20 cellular contexts compared by ENCODE assay signal in the genomic region with DNA sequence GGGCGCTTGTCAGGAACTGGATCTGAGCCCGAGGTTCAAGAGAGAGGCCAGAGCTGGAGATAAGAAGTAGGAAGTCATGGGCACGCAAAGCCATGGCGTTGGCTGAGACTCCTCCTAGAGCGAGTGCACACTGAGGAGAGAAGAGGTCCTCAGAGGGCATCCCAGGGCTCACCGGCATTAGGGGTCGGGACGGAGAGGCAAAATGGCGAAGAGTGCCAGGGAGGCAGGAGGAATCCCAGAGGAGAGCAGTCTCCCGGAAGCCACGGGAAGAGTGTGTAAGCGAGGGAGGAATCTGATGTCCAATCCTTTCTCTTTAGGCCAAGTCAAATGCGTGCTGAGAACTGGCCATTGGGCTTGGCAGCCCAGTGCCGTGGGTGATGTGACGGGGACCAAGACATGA. TPM values are rescaled to one million over a fixed set of nuclear protein-coding genes. Genes with fewer than 3 reads are reported as not detected.
DNase-seq lines count a peak whose midpoint lies in the region; ATAC-seq and TF ChIP-seq lines count a peak whose summit lies in the region.
"Had no signal": no experiment of that assay in that cellular context is flagged by ENCODE, and none has a peak within 500 bp of the region (broad histone marks: within the 10 kb centered on the region; RNA-seq: fewer than 3 reads in every experiment).

No MANE protein-coding gene starts in this region.

- H3K4me3 ChIP-seq in OCI-LY7 (ENCODE audit: low read depth, low read length, poor library complexity, severe bottlenecking): no peak overlapping the region
- no peak overlapping the region for H3K4me3 ChIP-seq in right cardiac atrium (ENCODE audit: low read length)
- no peak overlapping the region for H3K4me3 ChIP-seq in Caco-2 (ENCODE audit: low read depth, low read length)
- H3K4me3 ChIP-seq in psoas muscle: no peak overlapping the region

- no peak for DNase-seq in CD4-positive, alpha-beta T cell
- DNase-seq in OCI-LY7 (ENCODE audit: low spot score): no peak
- peak in 2 of 3 donors; percentile 5 to 47 for DNase-seq in right cardiac atrium
- DNase-seq in posterior vena cava (ENCODE audit: low spot score): peak; percentile 34
- no peak for DNase-seq in Caco-2
- DNase-seq in psoas muscle: no peak
- no peak for DNase-seq in NK-92 treated with Interleukin-12 subunit alpha and Interleukin-12 subunit beta, amount 100 ng/mL, for 24 hours (lab: John Stamatoyannopoulos, UW)
- DNase-seq: activated CD8-positive, alpha-beta memory T cell treated with anti-CD3 and anti-CD28 coated beads, Interleukin-2, amount 50 U/mL, for 48 hours; DMS153; effector CD8-positive, alpha-beta T cell; RPMI8226; stimulated activated CD4-positive, alpha-beta T cell treated with anti-CD3 and anti-CD28 coated beads, Interleukin-12 subunit alpha, Interleukin-12 subunit beta, amount 100 ng/mL, for 4 hours had no signal

- no peaks in the 10 kb centered on the region for H3K36me3 Mint-ChIP-seq in CD4-positive, alpha-beta T cell (ENCODE audit: low read depth)
- H3K36me3 Mint-ChIP-seq in Caco-2 (ENCODE audit: insufficient read depth, unreplicated experiment): no peaks in the 10 kb centered on the region

- no TSS peak for BruUV-seq in OCI-LY7 (replicated peaks; lab: Mats Ljungman, UMichigan)
- BruUV-seq in Caco-2 (replicated peaks; lab: Mats Ljungman, UMichigan): no TSS peak

- no peaks in the 10 kb centered on the region for H3K27me3 Mint-ChIP-seq in CD4-positive, alpha-beta T cell
- H3K27me3 Mint-ChIP-seq in Caco-2 (ENCODE audit: insufficient read depth, unreplicated experiment): peaks cover 3% of the 10 kb centered on the region
- H3K27me3 Mint-ChIP-seq: activated naive CD4-positive, alpha-beta T cell treated with anti-CD3 and anti-CD28 coated beads, Interleukin-2, amount 50 U/mL, for 24 hours; stimulated activated naive CD8-positive, alpha-beta T cell treated with anti-CD3 and anti-CD28 coated beads, Interleukin-15, Interleukin-2, amounts not matched to agents 100 ng/mL and 50 ng/mL, for 24 hours had no signal

- no peaks in the 10 kb centered on the region for H3K79me2 ChIP-seq in OCI-LY7 (ENCODE audit: insufficient read depth, low read depth, low read length)

- ATAC-seq in CD4-positive, alpha-beta T cell (ENCODE audit: poor library complexity): no peak
- ATAC-seq in right cardiac atrium: no peak
- ATAC-seq in SK-N-SH treated with all-trans-retinoic acid at 6 μM for 48 hours: no peak
- no peak for ATAC-seq in psoas muscle
- ATAC-seq: activated CD4-positive, CD25-positive, alpha-beta regulatory T cell treated with anti-CD3 and anti-CD28 coated beads, Interleukin-2, amount 50 U/mL, for 24 hours had no signal

- H3K4me2 ChIP-seq in OCI-LY7 (ENCODE audit: low read length): peak overlapping the region; percentile 34

- no peak overlapping the region for H3K27ac ChIP-seq in CD4-positive, alpha-beta T cell (ENCODE audit: low read depth, low read length)
- H3K27ac ChIP-seq in OCI-LY7 (ENCODE audit: low read depth, low read length, poor library complexity, severe bottlenecking): no peak overlapping the region
- no peak overlapping the region for H3K27ac ChIP-seq in right cardiac atrium (ENCODE audit: low read length)
- H3K27ac ChIP-seq in psoas muscle: no peak overlapping the region

- peak overlapping the region; percentile 29 for H3K27ac Mint-ChIP-seq in CD4-positive, alpha-beta T cell
- H3K27ac Mint-ChIP-seq in Caco-2 (ENCODE audit: unreplicated experiment): no peak overlapping the region
- H3K27ac Mint-ChIP-seq: activated naive CD4-positive, alpha-beta T cell treated with anti-CD3 and anti-CD28 coated beads, Interleukin-2, amount 50 U/mL, for 24 hours had no signal

- WGBS in right cardiac atrium: 77% methylated on average over 15 of the region's 15 CpGs
- WGBS in psoas muscle, 3 donors: 44 to 63% (median 45%) methylated on average over 15 of the region's 15 CpGs

- no peaks in the 10 kb centered on the region for H4K20me1 ChIP-seq in OCI-LY7 (ENCODE audit: insufficient read depth, low read length)

- POLR2A ChIA-PET in CD4-positive, alpha-beta T cell (lab: Charles Lee): interaction anchor here (4.0 kb wide), 1 partner anchor 9 kb away, joined by 90 read pairs; no protein-coding TSS in a partner anchor
- POLR2A ChIA-PET in OCI-LY7 (lab: Charles Lee): interaction anchor here (0.6 kb wide), 1 partner anchor 17 kb away, joined by 3 read pairs; no protein-coding TSS in a partner anchor
- POLR2A ChIA-PET in Caco-2 (lab: Charles Lee): no interaction called here

- H2AFZ ChIP-seq in OCI-LY7 (ENCODE audit: low read length): no peak overlapping the region

- H3K4me1 Mint-ChIP-seq in CD4-positive, alpha-beta T cell (ENCODE audit: low read depth): peaks cover 18% of the 10 kb centered on the region
- peaks cover 7% of the 10 kb centered on the region for H3K4me1 Mint-ChIP-seq in Caco-2 (ENCODE audit: low read depth, unreplicated experiment)

- no peaks in the 10 kb centered on the region for H3K27me3 ChIP-seq in CD4-positive, alpha-beta T cell (ENCODE audit: control insufficient read depth, insufficient read depth, low read length)
- H3K27me3 ChIP-seq in right cardiac atrium (ENCODE audit: control insufficient read depth, insufficient read depth) (no peaks in the 10 kb centered on the region), Caco-2 (replicated peaks; ENCODE audit: control insufficient read depth, insufficient read depth, low read length) (no peaks in the 10 kb centered on the region), psoas muscle (ENCODE audit: insufficient read depth in 3 of 3, low read length in 2 of 3) (no peaks in the 10 kb centered on the region)

- H3K4me3 Mint-ChIP-seq in CD4-positive, alpha-beta T cell: no peak overlapping the region
- no peak overlapping the region for H3K4me3 Mint-ChIP-seq in Caco-2 (ENCODE audit: unreplicated experiment)
- H3K4me3 Mint-ChIP-seq: activated naive CD4-positive, alpha-beta T cell treated with anti-CD3 and anti-CD28 coated beads, Interleukin-2, amount 50 U/mL, for 24 hours; stimulated activated naive CD8-positive, alpha-beta T cell treated with anti-CD3 and anti-CD28 coated beads, Interleukin-15, Interleukin-2, amounts not matched to agents 100 ng/mL and 50 ng/mL, for 24 hours had no signal

- no peak for TF ChIP-seq CTCF in CD4-positive, alpha-beta T cell (IDR thresholded peaks at IDR 0.05)
- TF ChIP-seq CTCF in OCI-LY7 (conservative IDR thresholded peaks at IDR 0.05; ENCODE audit: low read length): no peak
- TF ChIP-seq CTCF in Caco-2 (IDR thresholded peaks at IDR 0.05; ENCODE audit: insufficient read depth in 1 of 2, low read depth in 1 of 2, low read length in 1 of 2, severe bottlenecking in 1 of 2, unreplicated experiment in 1 of 2): no peak
- no peak for TF ChIP-seq CTCF in psoas muscle (IDR thresholded peaks at IDR 0.05)

- H3K9me2 ChIP-seq in OCI-LY7 (ENCODE audit: insufficient read depth, low read length): no peaks in the 10 kb centered on the region

- intact Hi-C loops in CD4-positive, alpha-beta T cell (cut with DNase I, micrococcal nuclease): no loop called here
- intact Hi-C loops in OCI-LY7 (cut with micrococcal nuclease; ENCODE audit: unreplicated experiment) (no loop called here), right cardiac atrium (cut with DNase I) (no loop called here), posterior vena cava (cut with DNase I) (no loop called here), Caco-2 (cut with micrococcal nuclease; ENCODE audit: unreplicated experiment) (no loop called here), psoas muscle (cut with DNase I) (no loop called here)

- H3K4me1 ChIP-seq in OCI-LY7 (ENCODE audit: insufficient read depth, low read length, poor library complexity, severe bottlenecking) (peaks cover 38% of the 10 kb centered on the region), right cardiac atrium (ENCODE audit: control insufficient read depth, insufficient read depth, low read length) (peaks cover 2% of the 10 kb centered on the region), Caco-2 (peaks cover 6% of the 10 kb centered on the region; the same call in 1 of the 2 replicates), psoas muscle (peaks cover 7% of the 10 kb centered on the region)

- H3K9me3 ChIP-seq in CD4-positive, alpha-beta T cell (ENCODE audit: control insufficient read depth, low read length): no peaks in the 10 kb centered on the region
- H3K9me3 ChIP-seq in OCI-LY7 (ENCODE audit: low read length) (0 out of 2 replicates have a peak, but pooled peaks cover 2% of the 10 kb centered on the region), right cardiac atrium (ENCODE audit: control insufficient read depth, low read length) (no peaks in the 10 kb centered on the region), Caco-2 (no peaks in the 10 kb centered on the region), psoas muscle (peaks cover under 1% of the 10 kb centered on the region)

- H3K36me3 ChIP-seq in OCI-LY7 (ENCODE audit: insufficient read depth, low read length) (no peaks in the 10 kb centered on the region), Caco-2 (ENCODE audit: control insufficient read depth, insufficient read depth, low read length) (no peaks in the 10 kb centered on the region), psoas muscle (ENCODE audit: insufficient read depth in 1 of 2, low read depth in 1 of 2) (no peaks in the 10 kb centered on the region)

- CTCF ChIA-PET in CD4-positive, alpha-beta T cell (lab: Charles Lee): interaction anchor here (5.2 kb wide), 1 partner anchor 11 kb away, joined by 56 read pairs; no protein-coding TSS in a partner anchor
- CTCF ChIA-PET in OCI-LY7 (lab: Charles Lee; ENCODE audit: unreplicated experiment): interaction anchor here (2.7 kb wide), 1 partner anchor 8 kb away, joined by 19 read pairs; no protein-coding TSS in a partner anchor
- CTCF ChIA-PET in Caco-2 (lab: Charles Lee): interaction anchor here (0.5 to 3.1 kb wide), 3 partner anchors 55 to 220 kb away, joined by 3 to 17 read pairs (median 6); no protein-coding TSS in a partner anchor

- H3K9me3 Mint-ChIP-seq in CD4-positive, alpha-beta T cell: no peaks in the 10 kb centered on the region
- H3K9me3 Mint-ChIP-seq in Caco-2 (ENCODE audit: unreplicated experiment): no peaks in the 10 kb centered on the region
- H3K9me3 Mint-ChIP-seq: activated naive CD4-positive, alpha-beta T cell treated with anti-CD3 and anti-CD28 coated beads, Interleukin-2, amount 50 U/mL, for 24 hours; stimulated activated naive CD8-positive, alpha-beta T cell treated with anti-CD3 and anti-CD28 coated beads, Interleukin-15, Interleukin-2, amounts not matched to agents 100 ng/mL and 50 ng/mL, for 24 hours had no signal

RNA-seq across cellular contexts. Expression of a gene that starts 24.0 kb away (rescaled TPM):
- total RNA-seq in CD4-positive, alpha-beta T cell: under 1 TPM; 0.22 to 0.25 TPM
- total RNA-seq in OCI-LY7 (2014; rRNA removed; shearing (Covaris generic)): not detected in 2 replicates
- total RNA-seq in OCI-LY7 (2022): not detected in 2 replicates
- total RNA-seq in right cardiac atrium: 1 to 10 TPM in 2 of 4 donors, under 1 TPM in 2; 0.69 to 1.2 (median 0.94) TPM
- 1.2 TPM for polyA plus RNA-seq in right cardiac atrium
- total RNA-seq in posterior vena cava: 1 to 10 TPM; 1.3 to 2.1 TPM
- 0.28 and 0.39 TPM in 2 replicates for total RNA-seq in Caco-2 (2022)
- 1 to 10 TPM in 2 of 4 donors, under 1 TPM in 2; 0.38 to 1.5 (median 0.74) TPM for total RNA-seq in psoas muscle
- under 1 TPM; 0.11 to 0.68 (median 0.26) TPM for polyA plus RNA-seq in psoas muscle
- total RNA-seq: osteoblast; T-helper 1 cell treated with Interleukin-12 subunit alpha and Interleukin-12 subunit beta and Interleukin-4 antibody, amounts not matched to agents 30 ng/mL and 1 ng/mL, for 36 hours had no signal

RNA-seq across cellular contexts. Expression of a gene that starts 31.2 kb away (rescaled TPM):
- total RNA-seq in CD4-positive, alpha-beta T cell: under 1 TPM; 0.19 to 0.45 TPM
- total RNA-seq in OCI-LY7 (2014; rRNA removed; shearing (Covaris generic)): 0.66 TPM in 1 of 2 replicates, not detected in the other
- total RNA-seq in OCI-LY7 (2022): 0.08 and 0.18 TPM in 2 replicates
- total RNA-seq in right cardiac atrium: 1 to 10 TPM in 1 of 4 donors, under 1 TPM in 3; 0.06 to 1.0 (median 0.63) TPM
- 0.11 TPM for polyA plus RNA-seq in right cardiac atrium
- total RNA-seq in posterior vena cava: under 1 TPM; 0.14 to 0.28 TPM
- total RNA-seq in Caco-2 (2022): 4.5 and 5.9 TPM in 2 replicates
- total RNA-seq in psoas muscle: under 1 TPM; 0.07 to 0.86 (median 0.23) TPM
- polyA plus RNA-seq in psoas muscle: under 1 TPM; 0.09 to 0.16 (median 0.13) TPM
- total RNA-seq: osteoblast; T-helper 1 cell treated with Interleukin-12 subunit alpha and Interleukin-12 subunit beta and Interleukin-4 antibody, amounts not matched to agents 30 ng/mL and 1 ng/mL, for 36 hours had no signal

RNA-seq across cellular contexts. Expression of a gene that starts 35.5 kb away (rescaled TPM):
- total RNA-seq in CD4-positive, alpha-beta T cell: not detected
- total RNA-seq in OCI-LY7 (2014; rRNA removed; shearing (Covaris generic)): not detected in 2 replicates
- total RNA-seq in OCI-LY7 (2022): not detected in 2 replicates
- not detected for total RNA-seq in right cardiac atrium
- not detected for polyA plus RNA-seq in right cardiac atrium
- total RNA-seq in posterior vena cava: under 1 TPM in 1 of 2 donors, not detected in 1; 0.48 TPM
- total RNA-seq in Caco-2 (2022): not detected in 2 replicates
- not detected for total RNA-seq in psoas muscle
- polyA plus RNA-seq in psoas muscle: under 1 TPM; 0.04 to 0.21 (median 0.09) TPM
- total RNA-seq: bronchial epithelial cell; lung microvascular endothelial cell; osteoblast; T-helper 1 cell treated with Interleukin-12 subunit alpha and Interleukin-12 subunit beta and Interleukin-4 antibody, amounts not matched to agents 30 ng/mL and 1 ng/mL, for 36 hours had no signal

Comparison
In these comparisons a context has a peak if more than half of its experiments do, and no peak if none do; other contexts are left out.
1. DNase-seq: peak in right cardiac atrium (2 of 3) and posterior vena cava (single experiment); none in CD4-positive, alpha-beta T cell (0 of 10), OCI-LY7 (single experiment), Caco-2 (0 of 2), psoas muscle (0 of 2) and NK-92 treated with Interleukin-12 subunit alpha and Interleukin-12 subunit beta, amount 100 ng/mL, for 24 hours (single experiment).